Comparison of ENCODE assay signal across 17 cellular contexts in the genomic region with DNA sequence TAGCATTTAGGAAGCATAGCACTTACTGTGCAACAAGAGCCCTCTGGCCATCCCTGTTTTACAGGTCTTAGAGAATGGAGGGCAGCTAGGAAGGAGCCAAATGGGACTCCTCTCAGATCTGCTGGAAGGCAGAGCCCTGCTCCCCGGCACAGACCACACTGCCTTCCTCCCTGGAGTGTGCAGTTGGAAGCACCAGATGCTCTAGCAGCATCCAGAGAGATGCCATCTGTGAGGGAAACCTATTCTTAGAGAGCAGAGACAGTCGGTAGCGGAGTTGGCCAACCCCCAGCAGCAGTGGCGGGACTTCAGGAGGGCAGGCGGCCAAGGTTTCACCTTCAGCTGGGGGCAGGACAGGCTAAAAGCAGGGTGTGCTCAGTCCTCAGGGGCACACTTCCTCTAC. TPM values are rescaled to one million over a fixed set of nuclear protein-coding genes. Genes with fewer than 3 reads are reported as not detected.
A peak's percentile ranks its signal among the peaks of the same experiment; 100 is the strongest.
DNase-seq lines count a peak whose midpoint lies in the region; ATAC-seq, FAIRE-seq and TF ChIP-seq lines count a peak whose summit lies in the region.
"Had no signal": no experiment of that assay in that cellular context is flagged by ENCODE, and none has a peak within 500 bp of the region (broad histone marks: within the 10 kb centered on the region; RNA-seq: fewer than 3 reads in every experiment).

No MANE protein-coding gene starts in this region.

- no peak overlapping the region for H3K4me2 ChIP-seq in A549

- no peak overlapping the region for H3K27ac Mint-ChIP-seq in stimulated activated effector memory CD8-positive, alpha-beta T cell treated with anti-CD3 and anti-CD28 coated beads, Interleukin-12 subunit alpha, Interleukin-12 subunit beta, amount 100 ng/mL, for 72 hours
- H3K27ac Mint-ChIP-seq: activated CD4-positive, alpha-beta memory T cell treated with anti-CD3 and anti-CD28 coated beads, Interleukin-2, amount 10 ng/mL, durations not matched to agents 7 days and 5 days; stimulated activated naive CD8-positive, alpha-beta T cell treated with anti-CD3 and anti-CD28 coated beads, Interleukin-15, Interleukin-2, amounts not matched to agents 100 ng/mL and 50 ng/mL, for 24 hours had no signal

- no peak for TF ChIP-seq CTCF in A549 (IDR thresholded peaks at IDR 0.05)

- peak; percentile 43 to 56; a peak in 2 of 6 replicates for ATAC-seq in A549
- ATAC-seq in SK-N-SH treated with all-trans-retinoic acid at 6 μM for 48 hours = peak; percentile 82
- peak; percentile 95 for ATAC-seq in left lobe of liver
- no peak for ATAC-seq in GM21367 (IDR thresholded peaks at IDR 0.05; ENCODE audit: unreplicated experiment)
- no peak for ATAC-seq in stimulated activated effector memory CD8-positive, alpha-beta T cell treated with anti-CD3 and anti-CD28 coated beads, Interleukin-12 subunit alpha, Interleukin-12 subunit beta, amount 100 ng/mL, for 72 hours

- H3K4me1 ChIP-seq in A549 = 0 out of 3 replicates have a peak, but pooled peaks cover 3% of the 10 kb centered on the region
- H3K4me1 ChIP-seq: Caco-2 had no signal

- POLR2A ChIA-PET in A549 (lab: Yijun Ruan, JAX) = no interaction called here

- TF ChIP-seq POLR2A in A549 (IDR thresholded peaks at IDR 0.05; ENCODE audit: low read length) = no peak

- H3K4me1 Mint-ChIP-seq in stimulated activated effector memory CD8-positive, alpha-beta T cell treated with anti-CD3 and anti-CD28 coated beads, Interleukin-12 subunit alpha, Interleukin-12 subunit beta, amount 100 ng/mL, for 72 hours = no peaks in the 10 kb centered on the region
- H3K4me1 Mint-ChIP-seq: activated CD4-positive, alpha-beta memory T cell treated with anti-CD3 and anti-CD28 coated beads, Interleukin-2, amount 10 ng/mL, durations not matched to agents 7 days and 5 days had no signal

- CTCF ChIA-PET in A549 (lab: Yijun Ruan, JAX) = interaction anchor here (0.9 kb wide), 1 partner anchor 419 kb away, joined by 3 read pairs; no protein-coding TSS in a partner anchor

- FAIRE-seq in A549 (lab: Jason Lieb, UNC) = no peak
- FAIRE-seq: astrocyte, HTR-8/SVneo had no signal

- no peaks in the 10 kb centered on the region for H3K9me3 Mint-ChIP-seq in stimulated activated effector memory CD8-positive, alpha-beta T cell treated with anti-CD3 and anti-CD28 coated beads, Interleukin-12 subunit alpha, Interleukin-12 subunit beta, amount 100 ng/mL, for 72 hours
- H3K9me3 Mint-ChIP-seq: stimulated activated naive CD8-positive, alpha-beta T cell treated with anti-CD3 and anti-CD28 coated beads, Interleukin-15, Interleukin-2, amounts not matched to agents 100 ng/mL and 50 ng/mL, for 24 hours had no signal

- no peak for TF ChIP-seq EP300 in A549 (IDR thresholded peaks at IDR 0.05)

- H3K36me3 Mint-ChIP-seq in stimulated activated effector memory CD8-positive, alpha-beta T cell treated with anti-CD3 and anti-CD28 coated beads, Interleukin-12 subunit alpha, Interleukin-12 subunit beta, amount 100 ng/mL, for 72 hours = peaks cover 13% of the 10 kb centered on the region

- H3K27ac ChIP-seq in A549 = no peak overlapping the region

- no peak for TF ChIP-seq RAD21 in A549 (conservative IDR thresholded peaks at IDR 0.05 in 1 of 2, IDR thresholded peaks at IDR 0.05 in 1 of 2)

- 76% methylated on average over 5 of the region's 5 CpGs for WGBS in A549 (ENCODE audit: missing lambda C conversion rate)

- no peak overlapping the region for H3K4me3 Mint-ChIP-seq in stimulated activated effector memory CD8-positive, alpha-beta T cell treated with anti-CD3 and anti-CD28 coated beads, Interleukin-12 subunit alpha, Interleukin-12 subunit beta, amount 100 ng/mL, for 72 hours
- H3K4me3 Mint-ChIP-seq: activated CD4-positive, alpha-beta memory T cell treated with anti-CD3 and anti-CD28 coated beads, Interleukin-2, amount 10 ng/mL, durations not matched to agents 7 days and 5 days; stimulated activated naive CD8-positive, alpha-beta T cell treated with anti-CD3 and anti-CD28 coated beads, Interleukin-15, Interleukin-2, amounts not matched to agents 100 ng/mL and 50 ng/mL, for 24 hours had no signal

- H3K4me3 ChIP-seq in A549 = no peak overlapping the region

- no peak for DNase-seq in A549 (ENCODE audit: low read depth in 1 of 2, low spot score in 1 of 2)
- peak; percentile 95 for DNase-seq in NCI-H1694 (lab: John Stamatoyannopoulos, UW)
- peak; percentile 72 for DNase-seq in left lobe of liver (ENCODE audit: low spot score)
- DNase-seq in UCSD-AML1 (lab: John Stamatoyannopoulos, UW; ENCODE audit: unreplicated experiment) = no peak
- DNase-seq in iPS-NIHi7 (ENCODE audit: extremely low spot score) = no peak
- DNase-seq in stimulated activated effector memory CD8-positive, alpha-beta T cell treated with anti-CD3 and anti-CD28 coated beads, Interleukin-12 subunit alpha, Interleukin-12 subunit beta, amount 100 ng/mL, for 72 hours (ENCODE audit: low spot score in 2 of 2) = no peak
- DNase-seq: activated CD4-positive, alpha-beta memory T cell treated with anti-CD3 and anti-CD28 coated beads, Interleukin-2, amount 10 ng/mL, durations not matched to agents 7 days and 5 days; activated effector memory CD4-positive, alpha-beta T cell treated with anti-CD3 and anti-CD28 coated beads, Interleukin-2, amount 50 U/mL, for 16 hours; Caco-2; T1000 had no signal

- no peaks in the 10 kb centered on the region for H3K9me3 ChIP-seq in A549

TF ChIP-seq in A549, 52 proteins besides CTCF, POLR2A, EP300 and RAD21 (continues in another document):
- TF ChIP-seq KDM5A (IDR thresholded peaks at IDR 0.05) (no peak), ESRRA (IDR thresholded peaks at IDR 0.05; ENCODE audit: borderline replicate concordance, low read length) (no peak), RNF2 (IDR thresholded peaks at IDR 0.05; ENCODE audit: borderline replicate concordance, low read depth) (no peak), CHD2 (IDR thresholded peaks at IDR 0.05; ENCODE audit: low read length, partially characterized antibody) (no peak), FOSB (CRISPR knock-in tag; IDR thresholded peaks at IDR 0.05) (no peak), FOXS1 (CRISPR knock-in tag; IDR thresholded peaks at IDR 0.05) (no peak), RCOR1 (IDR thresholded peaks at IDR 0.05; ENCODE audit: low read depth, low read length) (no peak)
- TF ChIP-seq, protein P1, sequence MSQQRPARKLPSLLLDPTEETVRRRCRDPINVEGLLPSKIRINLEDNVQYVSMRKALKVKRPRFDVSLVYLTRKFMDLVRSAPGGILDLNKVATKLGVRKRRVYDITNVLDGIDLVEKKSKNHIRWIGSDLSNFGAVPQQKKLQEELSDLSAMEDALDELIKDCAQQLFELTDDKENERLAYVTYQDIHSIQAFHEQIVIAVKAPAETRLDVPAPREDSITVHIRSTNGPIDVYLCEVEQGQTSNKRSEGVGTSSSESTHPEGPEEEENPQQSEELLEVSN (IDR thresholded peaks at IDR 0.05; ENCODE audit: borderline replicate concordance, low read depth) = no peak

TF ChIP-seq in SK-N-SH treated with all-trans-retinoic acid at 6 μM for 48 hours, 23 proteins besides CTCF, POLR2A, EP300 and RAD21:
- TF ChIP-seq TOX (CRISPR knock-in tag; IDR thresholded peaks at IDR 0.05; ENCODE audit: borderline replicate concordance) (no peak), TCF4 (CRISPR knock-in tag; IDR thresholded peaks at IDR 0.05; ENCODE audit: borderline replicate concordance) (peak; percentile 31; the same call in 1 of the 2 replicates)

RNA-seq across cellular contexts. Expression of a gene that starts 16.7 kb away (rescaled TPM):
- polyA plus RNA-seq in A549 (2011; rRNA removed) = 17.9 and 19.4 TPM in 2 replicates
- polyA plus RNA-seq in A549 (2012; cell fraction: cytosol; rRNA removed) = 52.5 and 61.3 TPM in 2 replicates
- polyA plus RNA-seq in A549 (2012; cell fraction: nucleus; rRNA removed) = 122 and 133 TPM in 2 replicates
- 32.8 to 35.8 TPM (median 33.5 TPM) in 3 replicates for polyA plus RNA-seq in A549 (2017; fragmentation: RNase III; extraction: RNeasy Plus Mini Kit Qiagen cat#74134 plus additional on column Dnase treatment)
- 13.4 and 21.1 TPM in 2 replicates for polyA minus RNA-seq in A549 (2011; rRNA and poly(A)+ RNA removed)
- 0.60 TPM for total RNA-seq in left lobe of liver

RNA-seq across cellular contexts. Expression of a gene that starts 17.2 kb away (rescaled TPM):
- polyA plus RNA-seq in A549 (2011; rRNA removed) (6.6 and 7.3 TPM in 2 replicates), A549 (2017; fragmentation: RNase III; extraction: RNeasy Plus Mini Kit Qiagen cat#74134 plus additional on column Dnase treatment) (4.0 to 5.4 TPM (median 4.5 TPM) in 3 replicates)
- polyA plus RNA-seq in A549 (2012; cell fraction: cytosol; rRNA removed) = 8.5 and 8.8 TPM in 2 replicates
- polyA plus RNA-seq in A549 (2012; cell fraction: nucleus; rRNA removed) = 7.2 and 7.8 TPM in 2 replicates
- 10.1 and 10.8 TPM in 2 replicates for polyA minus RNA-seq in A549 (2011; rRNA and poly(A)+ RNA removed)
- total RNA-seq in left lobe of liver = 15.4 TPM

RNA-seq across cellular contexts. Expression of a gene that starts 28.6 kb away (rescaled TPM):
- polyA plus RNA-seq in A549 (2011; rRNA removed) (9.3 and 10.7 TPM in 2 replicates), A549 (2017; fragmentation: RNase III; extraction: RNeasy Plus Mini Kit Qiagen cat#74134 plus additional on column Dnase treatment) (17.2 to 21.6 TPM (median 19.3 TPM) in 3 replicates)
- polyA plus RNA-seq in A549 (2012; cell fraction: cytosol; rRNA removed) = 24.6 and 31.7 TPM in 2 replicates
- 115 and 180 TPM in 2 replicates for polyA plus RNA-seq in A549 (2012; cell fraction: nucleus; rRNA removed)
- 14.3 and 19.7 TPM in 2 replicates for polyA minus RNA-seq in A549 (2011; rRNA and poly(A)+ RNA removed)
- 19.9 TPM for total RNA-seq in left lobe of liver

RNA-seq across cellular contexts. Expression of a gene that starts 28.9 kb away (rescaled TPM):
- polyA plus RNA-seq in A549 (2011; rRNA removed) (2.1 and 2.7 TPM in 2 replicates), A549 (2017; fragmentation: RNase III; extraction: RNeasy Plus Mini Kit Qiagen cat#74134 plus additional on column Dnase treatment) (3.6 to 4.1 TPM (median 3.8 TPM) in 3 replicates)
- polyA plus RNA-seq in A549 (2012; cell fraction: cytosol; rRNA removed) = 5.8 and 6.1 TPM in 2 replicates
- 18.1 and 21.9 TPM in 2 replicates for polyA plus RNA-seq in A549 (2012; cell fraction: nucleus; rRNA removed)
- polyA minus RNA-seq in A549 (2011; rRNA and poly(A)+ RNA removed) = 3.4 and 4.7 TPM in 2 replicates
- total RNA-seq in left lobe of liver = 1.5 TPM

RNA-seq across cellular contexts. Expression of a gene that starts 36.1 kb away (rescaled TPM):
- polyA plus RNA-seq in A549 (2011; rRNA removed) (not detected in 2 replicates), A549 (2017; fragmentation: RNase III; extraction: RNeasy Plus Mini Kit Qiagen cat#74134 plus additional on column Dnase treatment) (not detected in 3 replicates)
- polyA plus RNA-seq in A549 (2012; cell fraction: cytosol; rRNA removed) = not detected in 2 replicates
- not detected in 2 replicates for polyA plus RNA-seq in A549 (2012; cell fraction: nucleus; rRNA removed)
- not detected in 2 replicates for polyA minus RNA-seq in A549 (2011; rRNA and poly(A)+ RNA removed)
- 0.20 TPM for total RNA-seq in left lobe of liver
- total RNA-seq: NCI-H460 had no signal
- polyA plus RNA-seq: neural cell had no signal

Comparison
In these comparisons a context has a peak if more than half of its experiments do, and no peak if none do; other contexts are left out.
1. ATAC-seq: peak in A549 (2 of 2), SK-N-SH treated with all-trans-retinoic acid at 6 μM for 48 hours (single experiment) and left lobe of liver (single experiment); none in GM21367 (single experiment) and stimulated activated effector memory CD8-positive, alpha-beta T cell treated with anti-CD3 and anti-CD28 coated beads, Interleukin-12 subunit alpha, Interleukin-12 subunit beta, amount 100 ng/mL, for 72 hours (single experiment).
2. DNase-seq: peak in NCI-H1694 (single experiment) and left lobe of liver (single experiment); none in A549 (0 of 2), UCSD-AML1 (single experiment), iPS-NIHi7 (single experiment) and stimulated activated effector memory CD8-positive, alpha-beta T cell treated with anti-CD3 and anti-CD28 coated beads, Interleukin-12 subunit alpha, Interleukin-12 subunit beta, amount 100 ng/mL, for 72 hours (0 of 2).